ENCODE assay signal across 8 cellular contexts in the genomic region with DNA sequence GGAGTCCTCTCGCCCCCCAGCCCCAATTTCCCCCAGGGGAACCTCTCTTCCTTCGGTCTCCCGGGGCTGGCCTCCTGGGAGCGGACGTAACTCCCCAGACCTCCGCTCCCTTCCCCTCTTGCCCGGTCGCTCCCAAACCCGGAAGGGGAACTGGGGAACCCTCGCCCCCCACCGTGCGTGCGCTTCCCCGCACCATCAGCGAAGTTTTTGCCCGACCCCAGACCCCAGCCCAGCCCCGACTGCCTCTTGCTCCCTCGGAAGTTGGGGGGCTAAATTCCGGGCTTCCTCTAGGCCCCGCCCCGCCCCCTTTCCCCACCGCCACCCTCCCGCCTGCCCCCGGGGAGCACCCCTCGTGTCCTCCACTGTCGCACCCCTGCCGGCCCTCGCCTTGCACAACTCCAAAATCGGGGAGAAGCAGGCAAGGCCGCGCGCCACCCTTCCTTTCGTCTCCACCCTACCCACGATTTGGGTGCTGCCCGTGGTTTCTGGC. TPM values are rescaled to one million over a fixed set of nuclear protein-coding genes. Genes with fewer than 3 reads are reported as not detected.
DNase-seq lines count a peak whose midpoint lies in the region; ATAC-seq and TF ChIP-seq lines count a peak whose summit lies in the region.

No MANE protein-coding gene starts in this region.

- H3K27ac ChIP-seq in gastrocnemius medialis, result peak overlapping the region; percentile 96 to 100 (median 99)

- H3K27ac Mint-ChIP-seq in activated naive CD8-positive, alpha-beta T cell treated with anti-CD3 and anti-CD28 coated beads, Interleukin-2, amount 50 U/mL, for 24 hours, result peak overlapping the region; percentile 94

- TF ChIP-seq CTCF in AG04449 (IDR thresholded peaks at IDR 0.05; ENCODE audit: insufficient read depth, low read length, missing control alignments) (no peak), gastrocnemius medialis (IDR thresholded peaks at IDR 0.05 in 4 of 5, conservative IDR thresholded peaks at IDR 0.05 in 1 of 5) (no peak)

- intact Hi-C loops in left ventricle myocardium superior (cut with micrococcal nuclease) (no loop called here), gastrocnemius medialis (cut with DNase I; ENCODE audit: low total_unique reads) (loop anchor here (1.0 to 10.0 kb wide), 7 partner anchors 19 to 581 kb away; a partner anchor contains a TSS)

- H3K4me3 Mint-ChIP-seq in activated naive CD8-positive, alpha-beta T cell treated with anti-CD3 and anti-CD28 coated beads, Interleukin-2, amount 50 U/mL, for 24 hours, result peak overlapping the region; percentile 88

- CTCF ChIA-PET in AG04449 (lab: Yijun Ruan, JAX), result interaction anchor here (1.5 kb wide), 2 partner anchors 18 to 110 kb away, joined by 5 to 9 read pairs; no protein-coding TSS in a partner anchor

- TF ChIP-seq POLR2A in gastrocnemius medialis (IDR thresholded peaks at IDR 0.05), result peak in 1 of 2 donors; percentile 36

- H3K9me3 ChIP-seq in gastrocnemius medialis, result no peaks in the 10 kb centered on the region

- peaks cover 21% of the 10 kb centered on the region for H3K4me1 Mint-ChIP-seq in activated naive CD8-positive, alpha-beta T cell treated with anti-CD3 and anti-CD28 coated beads, Interleukin-2, amount 50 U/mL, for 24 hours

- H3K36me3 ChIP-seq in gastrocnemius medialis, result peaks cover 0 to 26% of the 10 kb centered on the region in 2 donors

- peaks cover 0 to 8% of the 10 kb centered on the region in 2 donors for H3K4me1 ChIP-seq in gastrocnemius medialis

- POLR2A ChIA-PET in AG04449 (lab: Yijun Ruan, JAX), result interaction anchor here (1.0 kb wide), 1 partner anchor 9 kb away, joined by 3 read pairs; no protein-coding TSS in a partner anchor

- no peaks in the 10 kb centered on the region for H3K27me3 Mint-ChIP-seq in activated naive CD8-positive, alpha-beta T cell treated with anti-CD3 and anti-CD28 coated beads, Interleukin-2, amount 50 U/mL, for 24 hours

- DNase-seq in AG04449 (ENCODE audit: low read depth, low spot score) (no peak), NOMO-1 treated with dmso at 0.1 percent for 144 hours (lab: John Stamatoyannopoulos, UW; ENCODE audit: unreplicated experiment) (peak; percentile 66), left ventricle myocardium superior (peak; percentile 69), gastrocnemius medialis (peak; percentile 44 to 49), inferior parietal cortex (ENCODE audit: extremely low spot score) (no peak), NCI-H2196 (lab: John Stamatoyannopoulos, UW; ENCODE audit: unreplicated experiment) (no peak)
- peak; percentile 53 for DNase-seq in activated naive CD8-positive, alpha-beta T cell treated with anti-CD3 and anti-CD28 coated beads, Interleukin-2, amount 50 U/mL, for 24 hours

- H3K27me3 ChIP-seq in gastrocnemius medialis, result no peaks in the 10 kb centered on the region

- no peaks in the 10 kb centered on the region for H3K9me3 Mint-ChIP-seq in activated naive CD8-positive, alpha-beta T cell treated with anti-CD3 and anti-CD28 coated beads, Interleukin-2, amount 50 U/mL, for 24 hours

- peak; percentile 1 for ATAC-seq in GM19455 (IDR thresholded peaks at IDR 0.05; ENCODE audit: unreplicated experiment)
- ATAC-seq in activated naive CD8-positive, alpha-beta T cell treated with anti-CD3 and anti-CD28 coated beads, Interleukin-2, amount 50 U/mL, for 24 hours, result no peak
- peak; percentile 1 for ATAC-seq in left ventricle myocardium superior
- ATAC-seq in gastrocnemius medialis, result peak; percentile 12 to 29

- in situ Hi-C loops in gastrocnemius medialis (cut with MboI; ENCODE audit: low sequenced_read_pairs in 4 of 4), result no loop called here

- H3K36me3 Mint-ChIP-seq in activated naive CD8-positive, alpha-beta T cell treated with anti-CD3 and anti-CD28 coated beads, Interleukin-2, amount 50 U/mL, for 24 hours (ENCODE audit: low read depth), result peaks cover 10% of the 10 kb centered on the region

- H3K4me3 ChIP-seq in AG04449 (ENCODE audit: low read depth, low read length) (peak overlapping the region; percentile 81), gastrocnemius medialis (peak overlapping the region; percentile 95 to 100 (median 97))

RNA-seq across cellular contexts. Expression of a gene that starts 0.4 kb away (rescaled TPM):
- total RNA-seq in left ventricle myocardium superior (112 TPM), gastrocnemius medialis (100 to 1,000 TPM; 108 to 163 (median 129) TPM)

RNA-seq across cellular contexts. Expression of a gene that starts 17.7 kb away (rescaled TPM):
- total RNA-seq in left ventricle myocardium superior (not detected), gastrocnemius medialis (not detected)

RNA-seq across cellular contexts. Expression of a gene that starts 20.1 kb away (rescaled TPM):
- total RNA-seq in left ventricle myocardium superior, result 29.4 TPM
- 10 to 100 TPM; 16.4 to 21.1 (median 16.6) TPM for total RNA-seq in gastrocnemius medialis

RNA-seq across cellular contexts. Expression of a gene that starts 31.9 kb away (rescaled TPM):
- total RNA-seq in left ventricle myocardium superior (30.0 TPM), gastrocnemius medialis (10 to 100 TPM; 39.8 to 76.3 (median 63.0) TPM)

RNA-seq across cellular contexts. Expression of a gene that starts 32.6 kb away (rescaled TPM):
- total RNA-seq in left ventricle myocardium superior, result not detected
- total RNA-seq in gastrocnemius medialis, result 1 to 10 TPM in 2 of 4 donors, not detected in 2; 1.0 to 1.3 TPM

Comparison
In these comparisons a context has a peak if more than half of its experiments do, and no peak if none do; other contexts are left out.
1. DNase-seq: peak in NOMO-1 treated with dmso at 0.1 percent for 144 hours (single experiment), activated naive CD8-positive, alpha-beta T cell treated with anti-CD3 and anti-CD28 coated beads, Interleukin-2, amount 50 U/mL, for 24 hours (single experiment), left ventricle myocardium superior (single experiment) and gastrocnemius medialis (2 of 2); none in AG04449 (single experiment), inferior parietal cortex (single experiment) and NCI-H2196 (single experiment).